Comparison of ENCODE assay signal across 24 cellular contexts in genomic region chr3:133820889-133821675, GRCh38. TPM values are rescaled to one million over a fixed set of nuclear protein-coding genes. Genes with fewer than 3 reads are reported as not detected.
A peak's percentile ranks its signal among the peaks of the same experiment; 100 is the strongest.
DNase-seq lines count a peak whose midpoint lies in the region; ATAC-seq and TF ChIP-seq lines count a peak whose summit lies in the region.
"Had no signal": no experiment of that assay in that cellular context is flagged by ENCODE, and none has a peak within 500 bp of the region (broad histone marks: within the 10 kb centered on the region; RNA-seq: fewer than 3 reads in every experiment).

No MANE protein-coding gene starts in this region.

- H3K9me3 Mint-ChIP-seq in stimulated activated effector memory CD8-positive, alpha-beta T cell treated with anti-CD3 and anti-CD28 coated beads, Interleukin-12 subunit alpha, Interleukin-12 subunit beta, amount 100 ng/mL, for 72 hours: no peaks in the 10 kb centered on the region
- H3K9me3 Mint-ChIP-seq: activated naive CD4-positive, alpha-beta T cell treated with anti-CD3 and anti-CD28 coated beads, Interleukin-2, amount 50 U/mL, for 72 hours; activated T-helper 17 cell treated with anti-CD3 and anti-CD28 coated beads, Interleukin-2, amount 50 U/mL, for 72 hours; natural killer cell had no signal

- H3K4me3 ChIP-seq in HUES6 (ENCODE audit: low read depth, low read length): no peak overlapping the region
- H3K4me3 ChIP-seq in esophagus squamous epithelium: no peak overlapping the region
- H3K4me3 ChIP-seq in colonic mucosa: no peak overlapping the region
- H3K4me3 ChIP-seq: ascending aorta, hepatocyte, pancreas, right lobe of liver, stomach, tibial artery had no signal

- H3K36me3 ChIP-seq in HUES6 (ENCODE audit: control insufficient read depth, insufficient read depth, low read length): peaks cover 75% of the 10 kb centered on the region
- peaks cover 9 to 90% (median 18%) of the 10 kb centered on the region in 3 donors for H3K36me3 ChIP-seq in esophagus squamous epithelium
- peaks cover 5% of the 10 kb centered on the region for H3K36me3 ChIP-seq in colonic mucosa

- TF ChIP-seq CTCF in esophagus squamous epithelium (IDR thresholded peaks at IDR 0.05) (no peak), colonic mucosa (IDR thresholded peaks at IDR 0.05) (no peak)

- no peak overlapping the region for H3K4me3 Mint-ChIP-seq in stimulated activated effector memory CD8-positive, alpha-beta T cell treated with anti-CD3 and anti-CD28 coated beads, Interleukin-12 subunit alpha, Interleukin-12 subunit beta, amount 100 ng/mL, for 72 hours
- H3K4me3 Mint-ChIP-seq: activated T-helper 17 cell treated with anti-CD3 and anti-CD28 coated beads, Interleukin-2, amount 50 U/mL, for 72 hours; natural killer cell had no signal

- H3K36me3 Mint-ChIP-seq in stimulated activated effector memory CD8-positive, alpha-beta T cell treated with anti-CD3 and anti-CD28 coated beads, Interleukin-12 subunit alpha, Interleukin-12 subunit beta, amount 100 ng/mL, for 72 hours: peaks cover 96% of the 10 kb centered on the region

- H3K9ac ChIP-seq in HUES6 (ENCODE audit: low read length) (no peak overlapping the region), colonic mucosa (ENCODE audit: low read depth in 2 of 2, low read length in 2 of 2) (no peak overlapping the region)
- H3K9ac ChIP-seq: SK-N-SH had no signal

- no peak for TF ChIP-seq POLR2A in esophagus squamous epithelium (IDR thresholded peaks at IDR 0.05)

- intact Hi-C loops in esophagus squamous epithelium (cut with DNase I): loop anchor here (5.0 to 10.0 kb wide), 2 partner anchors 106 to 156 kb away; partner anchors contain the start of gene TOPBP1
- intact Hi-C loops in colonic mucosa (cut with DNase I): no loop called here

- peaks cover 5% of the 10 kb centered on the region for H3K4me1 Mint-ChIP-seq in stimulated activated effector memory CD8-positive, alpha-beta T cell treated with anti-CD3 and anti-CD28 coated beads, Interleukin-12 subunit alpha, Interleukin-12 subunit beta, amount 100 ng/mL, for 72 hours
- H3K4me1 Mint-ChIP-seq: activated T-helper 17 cell treated with anti-CD3 and anti-CD28 coated beads, Interleukin-2, amount 50 U/mL, for 72 hours; natural killer cell had no signal

- 70 to 96% methylated on average over 2 to 3 of the region's 3 CpGs for WGBS in esophagus squamous epithelium, 2 donors

- peak overlapping the region; percentile 68 for H3K27ac Mint-ChIP-seq in stimulated activated effector memory CD8-positive, alpha-beta T cell treated with anti-CD3 and anti-CD28 coated beads, Interleukin-12 subunit alpha, Interleukin-12 subunit beta, amount 100 ng/mL, for 72 hours
- H3K27ac Mint-ChIP-seq: activated naive CD4-positive, alpha-beta T cell treated with anti-CD3 and anti-CD28 coated beads, Interleukin-2, amount 50 U/mL, for 72 hours; activated T-helper 17 cell treated with anti-CD3 and anti-CD28 coated beads, Interleukin-2, amount 50 U/mL, for 72 hours had no signal

- no peak for ATAC-seq in stimulated activated effector memory CD8-positive, alpha-beta T cell treated with anti-CD3 and anti-CD28 coated beads, Interleukin-12 subunit alpha, Interleukin-12 subunit beta, amount 100 ng/mL, for 72 hours
- no peak for ATAC-seq in GM18520 (IDR thresholded peaks at IDR 0.05; ENCODE audit: unreplicated experiment)
- ATAC-seq: activated naive CD4-positive, alpha-beta T cell treated with anti-CD3 and anti-CD28 coated beads, Interleukin-2, amount 50 U/mL, for 72 hours; activated T-helper 17 cell treated with anti-CD3 and anti-CD28 coated beads, Interleukin-2, amount 50 U/mL, for 72 hours; natural killer cell had no signal

- 0 out of 2 replicates have a peak overlapping the region, but pooled peaks have one; percentile 11 for H3K27ac ChIP-seq in HUES6 (ENCODE audit: low read depth, low read length)
- peak overlapping the region; percentile 15 to 45 (median 28) for H3K27ac ChIP-seq in esophagus squamous epithelium
- H3K27ac ChIP-seq in colonic mucosa: no peak overlapping the region
- H3K27ac ChIP-seq: ascending aorta, hepatocyte, pancreas, right lobe of liver, stomach, tibial artery, VCaP had no signal

- DNase-seq in activated CD8-positive, alpha-beta memory T cell treated with anti-CD3 and anti-CD28 coated beads for 24 hours: peak; percentile 50
- no peak for DNase-seq in activated CD8-positive, alpha-beta memory T cell treated with anti-CD3 and anti-CD28 coated beads, Interleukin-2, amount 50 U/mL, for 4 hours
- DNase-seq in esophagus squamous epithelium (lab: John Stamatoyannopoulos, UW) (no peak), colonic mucosa (no peak), NCI-H187 treated with DMSO at 0.1 percent for 48 hours (lab: John Stamatoyannopoulos, UW) (no peak)
- peak in 1 of 2 donors; percentile 36 for DNase-seq in stimulated activated effector memory CD8-positive, alpha-beta T cell treated with anti-CD3 and anti-CD28 coated beads, Interleukin-12 subunit alpha, Interleukin-12 subunit beta, amount 100 ng/mL, for 72 hours (ENCODE audit: low spot score in 2 of 2)
- DNase-seq: activated CD4-positive, alpha-beta T cell treated with anti-CD3 and anti-CD28 coated beads, Interleukin-2, amount 50 U/mL, for 1 hour; AML-193; DMS79 treated with DMSO at 0.1 percent for 48 hours; natural killer cell; NCI-H2081 treated with DMSO at 0.1 percent for 48 hours; NCI-H446; SK-N-SH had no signal

- H3K9me3 ChIP-seq in HUES6 (ENCODE audit: control insufficient read depth, insufficient read depth, low read depth, low read length) (no peaks in the 10 kb centered on the region), esophagus squamous epithelium (no peaks in the 10 kb centered on the region), colonic mucosa (no peaks in the 10 kb centered on the region)
- H3K9me3 ChIP-seq: ascending aorta, pancreas, right lobe of liver, SK-N-SH, stomach, tibial artery had no signal

- no peaks in the 10 kb centered on the region for H3K27me3 ChIP-seq in HUES6 (ENCODE audit: control insufficient read depth, insufficient read depth, low read length)
- H3K27me3 ChIP-seq in esophagus squamous epithelium: no peaks in the 10 kb centered on the region
- H3K27me3 ChIP-seq in colonic mucosa: no peaks in the 10 kb centered on the region
- H3K27me3 ChIP-seq: ascending aorta, hepatocyte, pancreas, right lobe of liver, stomach, tibial artery had no signal

- H3K4me1 ChIP-seq in HUES6 (ENCODE audit: control insufficient read depth, insufficient read depth, low read length): peaks cover 16% of the 10 kb centered on the region; the same call in 1 of the 2 replicates
- peaks cover 0 to 35% (median 19%) of the 10 kb centered on the region in 3 donors for H3K4me1 ChIP-seq in esophagus squamous epithelium
- no peaks in the 10 kb centered on the region for H3K4me1 ChIP-seq in colonic mucosa
- H3K4me1 ChIP-seq: ascending aorta, right lobe of liver had no signal

RNA-seq across cellular contexts. Expression of gene SRPRB, which starts 15.5 kb away (rescaled TPM):
- total RNA-seq in esophagus squamous epithelium (100 to 1,000 TPM in 1 of 4 donors, 10 to 100 TPM in 3; 25.1 to 107 (median 44.1) TPM), colonic mucosa (10 to 100 TPM; 38.0 to 86.1 TPM)
